ENCODE assay signal across 20 cellular contexts in genomic region chr6:85977661-85978060, GRCh38.
DNase-seq lines count a peak whose midpoint lies in the region; ATAC-seq and TF ChIP-seq lines count a peak whose summit lies in the region.
"Had no signal": no experiment of that assay in that cellular context is flagged by ENCODE, and none has a peak within 500 bp of the region (broad histone marks: within the 10 kb centered on the region; RNA-seq: fewer than 3 reads in every experiment).

No MANE protein-coding gene starts in this region.

- H3K4me1 Mint-ChIP-seq in GM23338 = no peaks in the 10 kb centered on the region
- H3K4me1 Mint-ChIP-seq: B cell; CD4-positive, CD25-positive, alpha-beta regulatory T cell had no signal

- H3K9me2 ChIP-seq in GM23338 (ENCODE audit: insufficient read depth) = 0 out of 2 replicates have a peak, but pooled peaks cover 5% of the 10 kb centered on the region

- TF ChIP-seq CTCF in GM23338 (conservative IDR thresholded peaks at IDR 0.05; ENCODE audit: low read depth in 2 of 2) (no peak), lower lobe of right lung (IDR thresholded peaks at IDR 0.05) (no peak), upper lobe of right lung (IDR thresholded peaks at IDR 0.05) (no peak)

- no peaks in the 10 kb centered on the region for H3K79me2 ChIP-seq in GM23338 (replicated peaks; ENCODE audit: insufficient read depth)

- H3K4me2 ChIP-seq in GM23338 = no peak overlapping the region
- H3K4me2 ChIP-seq: BLaER1 had no signal

- H3K4me3 ChIP-seq in GM23338 (no peak overlapping the region), lower lobe of right lung (no peak overlapping the region), upper lobe of right lung (no peak overlapping the region)
- H3K4me3 ChIP-seq: BLaER1 had no signal

- ATAC-seq in GM23338 = no peak
- ATAC-seq in lower lobe of right lung = peak; percentile 62 to 68
- ATAC-seq in upper lobe of right lung = peak; percentile 53
- no peak for ATAC-seq in GM18873 (IDR thresholded peaks at IDR 0.05; ENCODE audit: low FRiP score, unreplicated experiment)
- ATAC-seq: CD8-positive, alpha-beta T cell; HCT116 had no signal

- peak overlapping the region; percentile 38; the same call in 1 of the 2 replicates for H2AFZ ChIP-seq in GM23338

- intact Hi-C loops in lower lobe of right lung (cut with DNase I) = no loop called here
- intact Hi-C loops in upper lobe of right lung (cut with DNase I) = no loop called here

- H3K4me1 ChIP-seq in GM23338 (ENCODE audit: insufficient read depth) (no peaks in the 10 kb centered on the region), lower lobe of right lung (no peaks in the 10 kb centered on the region), upper lobe of right lung (no peaks in the 10 kb centered on the region)
- H3K4me1 ChIP-seq: BLaER1, Caco-2 had no signal

- H3K27me3 ChIP-seq in GM23338 (ENCODE audit: insufficient read depth) (no peaks in the 10 kb centered on the region), lower lobe of right lung (ENCODE audit: low read depth) (no peaks in the 10 kb centered on the region), upper lobe of right lung (no peaks in the 10 kb centered on the region)
- H3K27me3 ChIP-seq: BLaER1 had no signal

- no peaks in the 10 kb centered on the region for H3F3A ChIP-seq in GM23338 (replicated peaks; ENCODE audit: low read depth)

- H3K27ac Mint-ChIP-seq in GM23338 = no peak overlapping the region
- H3K27ac Mint-ChIP-seq: B cell; CD4-positive, CD25-positive, alpha-beta regulatory T cell; CD8-positive, alpha-beta T cell had no signal

- H3K36me3 ChIP-seq in GM23338 (ENCODE audit: insufficient read depth) (no peaks in the 10 kb centered on the region), lower lobe of right lung (no peaks in the 10 kb centered on the region), upper lobe of right lung (no peaks in the 10 kb centered on the region)
- H3K36me3 ChIP-seq: BLaER1 had no signal

- H3K27me3 Mint-ChIP-seq in GM23338 (ENCODE audit: insufficient read depth, low read depth, poor library complexity) = no peaks in the 10 kb centered on the region
- H3K27me3 Mint-ChIP-seq: B cell; CD4-positive, CD25-positive, alpha-beta regulatory T cell had no signal

- no peak overlapping the region for H3K27ac ChIP-seq in GM23338 (ENCODE audit: low read depth)
- no peak overlapping the region for H3K27ac ChIP-seq in lower lobe of right lung
- H3K27ac ChIP-seq in upper lobe of right lung = no peak overlapping the region
- H3K27ac ChIP-seq: 22Rv1, BLaER1, C4-2B had no signal

- H3K36me3 Mint-ChIP-seq in GM23338 (ENCODE audit: low read depth) = no peaks in the 10 kb centered on the region
- H3K36me3 Mint-ChIP-seq: CD4-positive, CD25-positive, alpha-beta regulatory T cell; CD8-positive, alpha-beta T cell had no signal

- no peak overlapping the region for H3K4me3 Mint-ChIP-seq in GM23338
- H3K4me3 Mint-ChIP-seq: B cell; CD4-positive, CD25-positive, alpha-beta regulatory T cell; CD8-positive, alpha-beta T cell; H9 had no signal

- no peaks in the 10 kb centered on the region for H4K20me1 ChIP-seq in GM23338 (replicated peaks; ENCODE audit: insufficient read depth)
- H4K20me1 ChIP-seq: BLaER1 had no signal

- H3K9me3 ChIP-seq in lower lobe of right lung (peaks cover 4% of the 10 kb centered on the region), upper lobe of right lung (no peaks in the 10 kb centered on the region)
- H3K9me3 ChIP-seq: BLaER1, Caco-2 had no signal

- H3K9me3 Mint-ChIP-seq in GM23338 = no peaks in the 10 kb centered on the region

- DNase-seq in NCI-H2029 (lab: John Stamatoyannopoulos, UW) (peak; percentile 35), NCI-H2029 treated with DMSO at 0.1 percent for 48 hours (lab: John Stamatoyannopoulos, UW) (no peak), GM23338 (ENCODE audit: low spot score) (no peak), lower lobe of right lung (no peak), upper lobe of right lung (no peak), putamen (ENCODE audit: low spot score) (no peak), midbrain (lab: John Stamatoyannopoulos, UW) (no peak)
- DNase-seq: Caco-2; CD4-positive, CD25-positive, alpha-beta regulatory T cell; CD8-positive, alpha-beta T cell; DMS153; DMS79 treated with DMSO at 0.1 percent for 48 hours; GF-D8; H9 had no signal

TF ChIP-seq in GM23338, 12 proteins besides CTCF, POLR2A, EP300 and RAD21 (continues in another document):
- TF ChIP-seq, protein P1, sequence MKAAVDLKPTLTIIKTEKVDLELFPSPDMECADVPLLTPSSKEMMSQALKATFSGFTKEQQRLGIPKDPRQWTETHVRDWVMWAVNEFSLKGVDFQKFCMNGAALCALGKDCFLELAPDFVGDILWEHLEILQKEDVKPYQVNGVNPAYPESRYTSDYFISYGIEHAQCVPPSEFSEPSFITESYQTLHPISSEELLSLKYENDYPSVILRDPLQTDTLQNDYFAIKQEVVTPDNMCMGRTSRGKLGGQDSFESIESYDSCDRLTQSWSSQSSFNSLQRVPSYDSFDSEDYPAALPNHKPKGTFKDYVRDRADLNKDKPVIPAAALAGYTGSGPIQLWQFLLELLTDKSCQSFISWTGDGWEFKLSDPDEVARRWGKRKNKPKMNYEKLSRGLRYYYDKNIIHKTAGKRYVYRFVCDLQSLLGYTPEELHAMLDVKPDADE (IDR thresholded peaks at IDR 0.05) = no peak
- no peak for TF ChIP-seq EZH2phosphoT487 (IDR thresholded peaks at IDR 0.05; ENCODE audit: unreplicated experiment)
- TF ChIP-seq, protein P2, sequence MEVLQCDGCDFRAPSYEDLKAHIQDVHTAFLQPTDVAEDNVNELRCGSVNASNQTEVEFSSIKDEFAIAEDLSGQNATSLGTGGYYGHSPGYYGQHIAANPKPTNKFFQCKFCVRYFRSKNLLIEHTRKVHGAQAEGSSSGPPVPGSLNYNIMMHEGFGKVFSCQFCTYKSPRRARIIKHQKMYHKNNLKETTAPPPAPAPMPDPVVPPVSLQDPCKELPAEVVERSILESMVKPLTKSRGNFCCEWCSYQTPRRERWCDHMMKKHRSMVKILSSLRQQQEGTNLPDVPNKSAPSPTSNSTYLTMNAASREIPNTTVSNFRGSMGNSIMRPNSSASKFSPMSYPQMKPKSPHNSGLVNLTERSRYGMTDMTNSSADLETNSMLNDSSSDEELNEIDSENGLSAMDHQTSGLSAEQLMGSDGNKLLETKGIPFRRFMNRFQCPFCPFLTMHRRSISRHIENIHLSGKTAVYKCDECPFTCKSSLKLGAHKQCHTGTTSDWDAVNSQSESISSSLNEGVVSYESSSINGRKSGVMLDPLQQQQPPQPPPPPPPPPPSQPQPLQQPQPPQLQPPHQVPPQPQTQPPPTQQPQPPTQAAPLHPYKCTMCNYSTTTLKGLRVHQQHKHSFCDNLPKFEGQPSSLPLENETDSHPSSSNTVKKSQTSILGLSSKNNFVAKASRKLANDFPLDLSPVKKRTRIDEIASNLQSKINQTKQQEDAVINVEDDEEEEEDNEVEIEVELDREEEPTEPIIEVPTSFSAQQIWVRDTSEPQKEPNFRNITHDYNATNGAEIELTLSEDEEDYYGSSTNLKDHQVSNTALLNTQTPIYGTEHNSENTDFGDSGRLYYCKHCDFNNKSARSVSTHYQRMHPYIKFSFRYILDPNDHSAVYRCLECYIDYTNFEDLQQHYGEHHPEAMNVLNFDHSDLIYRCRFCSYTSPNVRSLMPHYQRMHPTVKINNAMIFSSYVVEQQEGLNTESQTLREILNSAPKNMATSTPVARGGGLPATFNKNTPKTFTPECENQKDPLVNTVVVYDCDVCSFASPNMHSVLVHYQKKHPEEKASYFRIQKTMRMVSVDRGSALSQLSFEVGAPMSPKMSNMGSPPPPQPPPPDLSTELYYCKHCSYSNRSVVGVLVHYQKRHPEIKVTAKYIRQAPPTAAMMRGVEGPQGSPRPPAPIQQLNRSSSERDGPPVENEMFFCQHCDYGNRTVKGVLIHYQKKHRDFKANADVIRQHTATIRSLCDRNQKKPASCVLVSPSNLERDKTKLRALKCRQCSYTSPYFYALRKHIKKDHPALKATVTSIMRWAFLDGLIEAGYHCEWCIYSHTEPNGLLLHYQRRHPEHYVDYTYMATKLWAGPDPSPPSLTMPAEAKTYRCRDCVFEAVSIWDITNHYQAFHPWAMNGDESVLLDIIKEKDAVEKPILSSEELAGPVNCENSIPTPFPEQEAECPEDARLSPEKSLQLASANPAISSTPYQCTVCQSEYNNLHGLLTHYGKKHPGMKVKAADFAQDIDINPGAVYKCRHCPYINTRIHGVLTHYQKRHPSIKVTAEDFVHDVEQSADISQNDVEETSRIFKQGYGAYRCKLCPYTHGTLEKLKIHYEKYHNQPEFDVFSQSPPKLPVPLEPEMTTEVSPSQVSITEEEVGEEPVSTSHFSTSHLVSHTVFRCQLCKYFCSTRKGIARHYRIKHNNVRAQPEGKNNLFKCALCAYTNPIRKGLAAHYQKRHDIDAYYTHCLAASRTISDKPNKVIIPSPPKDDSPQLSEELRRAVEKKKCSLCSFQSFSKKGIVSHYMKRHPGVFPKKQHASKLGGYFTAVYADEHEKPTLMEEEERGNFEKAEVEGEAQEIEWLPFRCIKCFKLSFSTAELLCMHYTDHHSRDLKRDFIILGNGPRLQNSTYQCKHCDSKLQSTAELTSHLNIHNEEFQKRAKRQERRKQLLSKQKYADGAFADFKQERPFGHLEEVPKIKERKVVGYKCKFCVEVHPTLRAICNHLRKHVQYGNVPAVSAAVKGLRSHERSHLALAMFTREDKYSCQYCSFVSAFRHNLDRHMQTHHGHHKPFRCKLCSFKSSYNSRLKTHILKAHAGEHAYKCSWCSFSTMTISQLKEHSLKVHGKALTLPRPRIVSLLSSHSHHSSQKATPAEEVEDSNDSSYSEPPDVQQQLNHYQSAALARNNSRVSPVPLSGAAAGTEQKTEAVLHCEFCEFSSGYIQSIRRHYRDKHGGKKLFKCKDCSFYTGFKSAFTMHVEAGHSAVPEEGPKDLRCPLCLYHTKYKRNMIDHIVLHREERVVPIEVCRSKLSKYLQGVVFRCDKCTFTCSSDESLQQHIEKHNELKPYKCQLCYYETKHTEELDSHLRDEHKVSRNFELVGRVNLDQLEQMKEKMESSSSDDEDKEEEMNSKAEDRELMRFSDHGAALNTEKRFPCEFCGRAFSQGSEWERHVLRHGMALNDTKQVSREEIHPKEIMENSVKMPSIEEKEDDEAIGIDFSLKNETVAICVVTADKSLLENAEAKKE (CRISPR knock-in tag; IDR thresholded peaks at IDR 0.05) = no peak

Comparison
In these comparisons a context has a peak if more than half of its experiments do, and no peak if none do; other contexts are left out.
1. ATAC-seq: peak in lower lobe of right lung (2 of 2) and upper lobe of right lung (single experiment); none in GM23338 (single experiment) and GM18873 (single experiment).